Comparison of ENCODE assay signal across 10 cellular contexts in the genomic region with DNA sequence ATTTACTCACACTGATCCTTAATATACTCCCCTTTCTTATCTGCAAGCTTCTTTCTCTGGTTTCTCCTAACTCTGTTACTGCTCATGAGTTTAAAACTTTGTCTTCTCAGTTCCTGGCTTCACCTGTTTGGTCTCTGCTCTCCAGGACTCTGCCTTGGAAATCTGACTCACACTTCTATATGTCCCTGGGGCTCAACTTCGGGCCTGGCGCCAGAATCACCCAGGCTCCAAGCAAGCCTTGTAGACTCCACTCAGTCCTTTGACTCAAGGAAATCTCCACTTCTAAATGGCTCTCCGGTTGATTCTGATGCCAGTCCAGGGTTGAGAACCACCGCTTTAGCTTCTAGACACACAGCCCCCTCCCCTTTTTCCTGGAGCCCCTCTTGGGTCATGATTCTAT. TPM values are rescaled to one million over a fixed set of nuclear protein-coding genes. Genes with fewer than 3 reads are reported as not detected.
A peak's percentile ranks its signal among the peaks of the same experiment; 100 is the strongest.
DNase-seq lines count a peak whose midpoint lies in the region; TF ChIP-seq lines count a peak whose summit lies in the region.
"Had no signal": no experiment of that assay in that cellular context is flagged by ENCODE, and none has a peak within 500 bp of the region (broad histone marks: within the 10 kb centered on the region; RNA-seq: fewer than 3 reads in every experiment).

No MANE protein-coding gene starts in this region.

- H3K4me2 ChIP-seq in neuronal stem cell (ENCODE audit: insufficient read depth, low read length, poor library complexity, severe bottlenecking): no peak overlapping the region

- no TSS peak for BruUV-seq in Calu3 (replicated peaks; lab: Mats Ljungman, UMichigan)

- H3K27me3 ChIP-seq in esophagus muscularis mucosa (no peaks in the 10 kb centered on the region), neuronal stem cell (ENCODE audit: control insufficient read depth in 3 of 3, insufficient read depth in 3 of 3, low read depth in 1 of 3, low read length in 3 of 3) (no peaks in the 10 kb centered on the region)
- H3K27me3 ChIP-seq: dorsolateral prefrontal cortex had no signal

- no peak overlapping the region for H2BK15ac ChIP-seq in neuronal stem cell (ENCODE audit: low read length)

- no peak overlapping the region for H3K9ac ChIP-seq in neuronal stem cell (ENCODE audit: low read depth, low read length, poor library complexity)

- H3K4me1 Mint-ChIP-seq in Calu3 (ENCODE audit: low read depth, unreplicated experiment): peaks cover 66% of the 10 kb centered on the region
- peaks cover 42% of the 10 kb centered on the region for H3K4me1 Mint-ChIP-seq in activated CD4-positive, alpha-beta memory T cell treated with anti-CD3 and anti-CD28 coated beads for 36 hours (ENCODE audit: low read depth)

- H3K14ac ChIP-seq in neuronal stem cell (ENCODE audit: low read length): no peak overlapping the region

- H2BK12ac ChIP-seq in neuronal stem cell (ENCODE audit: low read length): no peak overlapping the region

- no peak overlapping the region for H3K4ac ChIP-seq in neuronal stem cell (ENCODE audit: low read length)

- H3K27ac ChIP-seq in esophagus muscularis mucosa (replicated peaks in 1 of 4): peak overlapping the region; percentile 59 to 72 (median 65)
- no peak overlapping the region for H3K27ac ChIP-seq in neuronal stem cell (replicated peaks; ENCODE audit: low read length)

- H3K4me3 ChIP-seq in esophagus muscularis mucosa (no peak overlapping the region), neuronal stem cell (ENCODE audit: low read length in 2 of 2) (no peak overlapping the region)

- no peak overlapping the region for H4K91ac ChIP-seq in neuronal stem cell (ENCODE audit: low read depth, low read length, poor library complexity)

- H3K4me3 Mint-ChIP-seq in Calu3 (ENCODE audit: low read depth, unreplicated experiment): peak overlapping the region; percentile 56
- H3K4me3 Mint-ChIP-seq in activated CD4-positive, alpha-beta memory T cell treated with anti-CD3 and anti-CD28 coated beads for 36 hours: no peak overlapping the region
- H3K4me3 Mint-ChIP-seq: CD14-positive monocyte had no signal

- intact Hi-C loops in Calu3 (cut with micrococcal nuclease; ENCODE audit: unreplicated experiment) (loop anchor here (5.0 kb wide), 2 partner anchors 52 to 217 kb away; no protein-coding TSS in a partner anchor), esophagus muscularis mucosa (cut with DNase I) (loop anchor here (5.0 kb wide), 1 partner anchor 217 kb away; no protein-coding TSS in a partner anchor)
- intact Hi-C loops in activated CD4-positive, alpha-beta memory T cell treated with anti-CD3 and anti-CD28 coated beads for 36 hours (cut with micrococcal nuclease): no loop called here

- H3K27ac Mint-ChIP-seq in Calu3 (ENCODE audit: unreplicated experiment): peak overlapping the region; percentile 91
- H3K27ac Mint-ChIP-seq in activated CD4-positive, alpha-beta memory T cell treated with anti-CD3 and anti-CD28 coated beads for 36 hours: no peak overlapping the region

- TF ChIP-seq POLR2A in esophagus muscularis mucosa (IDR thresholded peaks at IDR 0.05; ENCODE audit: low read depth): no peak

- H3K4me1 ChIP-seq in esophagus muscularis mucosa (peaks cover 17 to 39% (median 35%) of the 10 kb centered on the region in 4 donors), neuronal stem cell (ENCODE audit: control insufficient read depth in 2 of 2, insufficient read depth in 1 of 2, low read depth in 1 of 2, low read length in 2 of 2) (no peaks in the 10 kb centered on the region)

- no peak overlapping the region for H2BK5ac ChIP-seq in neuronal stem cell (ENCODE audit: low read length)

- WGBS in esophagus muscularis mucosa: 66% methylated on average over 4 of the region's 4 CpGs
- WGBS in neuronal stem cell (ENCODE audit: extremely low coverage in 2 of 2, insufficient read length in 2 of 2, insufficient replicate concordance in 1 of 2), 2 donors: no CpG with 5 or more reads among the region's 4 CpGs

- H3K18ac ChIP-seq in neuronal stem cell (ENCODE audit: low read length): no peak overlapping the region

- TF ChIP-seq EP300 in esophagus muscularis mucosa (IDR thresholded peaks at IDR 0.05): no peak

- no peaks in the 10 kb centered on the region for H3K36me3 ChIP-seq in esophagus muscularis mucosa
- H3K36me3 ChIP-seq in neuronal stem cell (replicated peaks in 1 of 2; ENCODE audit: control insufficient read depth in 2 of 2, insufficient read depth in 2 of 2, low read length in 2 of 2): no peaks in the 10 kb centered on the region

- H3K9me3 Mint-ChIP-seq in Calu3 (ENCODE audit: low read depth, unreplicated experiment): no peaks in the 10 kb centered on the region
- no peaks in the 10 kb centered on the region for H3K9me3 Mint-ChIP-seq in activated CD4-positive, alpha-beta memory T cell treated with anti-CD3 and anti-CD28 coated beads for 36 hours

- no peak overlapping the region for H2AK5ac ChIP-seq in neuronal stem cell (ENCODE audit: low read depth, low read length)

- no peak overlapping the region for H2BK120ac ChIP-seq in neuronal stem cell (ENCODE audit: low read depth, low read length)

- no peaks in the 10 kb centered on the region for H3K9me3 ChIP-seq in esophagus muscularis mucosa
- no peaks in the 10 kb centered on the region for H3K9me3 ChIP-seq in neuronal stem cell (replicated peaks in 1 of 2; ENCODE audit: control insufficient read depth in 2 of 2, insufficient read depth in 1 of 2, low read depth in 1 of 2, low read length in 2 of 2)

- DNase-seq in Calu3 (peak; percentile 62), RPMI7951 (ENCODE audit: low read depth) (peak; percentile 85), esophagus muscularis mucosa (ENCODE audit: extremely low spot score) (no peak), neuronal stem cell (ENCODE audit: low spot score) (no peak), T-helper 2 cell (no peak), NCI-H526 (lab: John Stamatoyannopoulos, UW) (no peak)
- no peak for DNase-seq in activated T-cell treated with anti-CD3 and anti-CD28 coated beads, Interleukin-2, amount 50 U/mL, for 48 hours
- DNase-seq in activated CD4-positive, alpha-beta memory T cell treated with anti-CD3 and anti-CD28 coated beads for 36 hours: no peak
- DNase-seq: dorsolateral prefrontal cortex had no signal

- peak overlapping the region; percentile 16 for H2AFZ ChIP-seq in neuronal stem cell (ENCODE audit: low read length)

- CTCF ChIA-PET in Calu3 (lab: Charles Lee): no interaction called here
- CTCF ChIA-PET in activated CD4-positive, alpha-beta memory T cell treated with anti-CD3 and anti-CD28 coated beads for 36 hours (lab: Charles Lee): interaction anchor here (1.4 kb wide), 1 partner anchor 13 kb away, joined by 3 read pairs; no protein-coding TSS in a partner anchor

- no peak overlapping the region for H4K8ac ChIP-seq in neuronal stem cell (ENCODE audit: low read depth, low read length)

- H3K23ac ChIP-seq in neuronal stem cell (ENCODE audit: low read depth, low read length, poor library complexity): no peak overlapping the region

- no peaks in the 10 kb centered on the region for H3K27me3 Mint-ChIP-seq in Calu3 (ENCODE audit: unreplicated experiment)
- no peaks in the 10 kb centered on the region for H3K27me3 Mint-ChIP-seq in activated CD4-positive, alpha-beta memory T cell treated with anti-CD3 and anti-CD28 coated beads for 36 hours

- TF ChIP-seq CTCF in Calu3 (IDR thresholded peaks at IDR 0.05; ENCODE audit: unreplicated experiment): no peak
- TF ChIP-seq CTCF in esophagus muscularis mucosa (IDR thresholded peaks at IDR 0.05): no peak

- POLR2A ChIA-PET in activated CD4-positive, alpha-beta memory T cell treated with anti-CD3 and anti-CD28 coated beads for 36 hours (lab: Charles Lee): interaction anchor here (0.9 kb wide), 1 partner anchor 213 kb away, joined by 3 read pairs; no protein-coding TSS in a partner anchor

- H3K79me1 ChIP-seq in neuronal stem cell (ENCODE audit: low read depth, low read length): no peaks in the 10 kb centered on the region

- peaks cover 18% of the 10 kb centered on the region for H3K36me3 Mint-ChIP-seq in Calu3 (ENCODE audit: insufficient read depth, unreplicated experiment)
- peaks cover 2% of the 10 kb centered on the region for H3K36me3 Mint-ChIP-seq in activated CD4-positive, alpha-beta memory T cell treated with anti-CD3 and anti-CD28 coated beads for 36 hours
- H3K36me3 Mint-ChIP-seq: CD14-positive monocyte had no signal

RNA-seq across cellular contexts. Expression of gene TMC1, which starts 57.8 kb away (rescaled TPM):
- total RNA-seq in Calu3 (2022): not detected in 2 replicates
- 0.29 TPM in 1 of 2 replicates, not detected in the other for total RNA-seq in RPMI7951 (2014; rRNA removed; shearing (Covaris generic))
- total RNA-seq in esophagus muscularis mucosa: not detected
- polyA plus RNA-seq in neuronal stem cell (2013, experiment 1 of 2): not detected
- 0.01 TPM for polyA plus RNA-seq in neuronal stem cell (2013, experiment 2 of 2)
- total RNA-seq in activated CD4-positive, alpha-beta memory T cell treated with anti-CD3 and anti-CD28 coated beads for 36 hours: not detected

Comparison
In these comparisons a context has a peak if more than half of its experiments do, and no peak if none do; other contexts are left out.
1. DNase-seq: peak in Calu3 (single experiment) and RPMI7951 (single experiment); none in esophagus muscularis mucosa (single experiment), neuronal stem cell (single experiment), activated T-cell treated with anti-CD3 and anti-CD28 coated beads, Interleukin-2, amount 50 U/mL, for 48 hours (0 of 2), T-helper 2 cell (0 of 5), activated CD4-positive, alpha-beta memory T cell treated with anti-CD3 and anti-CD28 coated beads for 36 hours (single experiment) and NCI-H526 (0 of 2).